ENCODE assay signal across 8 cellular contexts in the genomic region with DNA sequence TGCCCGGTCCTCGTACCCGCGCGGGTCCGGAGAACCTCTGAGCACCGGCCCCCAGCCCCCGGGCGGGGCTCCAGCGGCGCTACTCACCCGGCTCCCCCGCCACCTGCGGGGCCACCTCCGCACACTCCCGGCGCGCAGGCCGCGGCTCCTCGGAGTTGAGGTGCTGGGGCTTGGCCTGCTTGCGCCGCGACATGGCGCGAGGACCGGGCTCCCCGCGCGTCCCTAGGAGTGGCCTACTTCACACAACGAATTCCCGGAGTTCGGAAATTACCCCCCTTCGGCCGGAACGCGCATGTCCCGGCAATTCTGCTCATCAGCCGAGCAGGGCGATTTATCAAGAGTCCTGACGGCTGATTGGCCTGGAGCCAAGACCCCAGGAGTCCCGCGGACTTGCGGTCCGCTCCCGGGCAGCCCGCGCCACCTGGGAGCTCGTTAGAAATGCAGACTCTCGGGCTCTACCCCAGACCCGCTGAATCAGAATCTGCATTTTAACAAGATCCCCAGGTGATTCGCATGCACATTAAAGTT.
A peak's percentile ranks its signal among the peaks of the same experiment; 100 is the strongest.
DNase-seq lines count a peak whose midpoint lies in the region; ATAC-seq and TF ChIP-seq lines count a peak whose summit lies in the region.

No MANE protein-coding gene starts in this region.

- peaks cover 0 to 5% (median 0%) of the 10 kb centered on the region in 11 donors for H3K9me3 Mint-ChIP-seq in naive thymus-derived CD4-positive, alpha-beta T cell

- intact Hi-C loops in naive thymus-derived CD4-positive, alpha-beta T cell (cut with micrococcal nuclease), result no loop called here

- CTCF ChIA-PET in naive thymus-derived CD4-positive, alpha-beta T cell (lab: Charles Lee), result no interaction called here

- peak; percentile 2 for DNase-seq in NCI-H748 treated with DMSO at 0.1 percent for 48 hours (lab: John Stamatoyannopoulos, UW)
- no peak for DNase-seq in epithelial cell of proximal tubule (ENCODE audit: low read depth)
- DNase-seq in naive thymus-derived CD4-positive, alpha-beta T cell, result peak in 1 of 9 donors; percentile 21
- DNase-seq in WERI-Rb-1, result no peak
- DNase-seq in NCI-H1092 (lab: John Stamatoyannopoulos, UW), result no peak

- no peak overlapping the region for H3K27ac ChIP-seq in DOHH2 (ENCODE audit: low read depth, low read length)
- no peak overlapping the region for H3K27ac ChIP-seq in naive thymus-derived CD4-positive, alpha-beta T cell (ENCODE audit: low read depth, low read length)
- no peak overlapping the region for H3K27ac ChIP-seq in WERI-Rb-1

- H3K27me3 Mint-ChIP-seq in naive thymus-derived CD4-positive, alpha-beta T cell, result peaks cover 21 to 53% (median 38%) of the 10 kb centered on the region in 5 donors

- H3F3A ChIP-seq in DOHH2 (ENCODE audit: control insufficient read depth, insufficient read depth), result no peaks in the 10 kb centered on the region

- no peaks in the 10 kb centered on the region for H4K20me1 ChIP-seq in DOHH2 (ENCODE audit: control insufficient read depth, insufficient read depth, low read depth, low read length)

- peaks cover 18% of the 10 kb centered on the region for H3K4me1 ChIP-seq in DOHH2 (ENCODE audit: control insufficient read depth, low read length)
- H3K4me1 ChIP-seq in naive thymus-derived CD4-positive, alpha-beta T cell (ENCODE audit: control insufficient read depth in 2 of 2, insufficient read depth in 2 of 2, low read length in 2 of 2), result peaks cover 14 to 27% of the 10 kb centered on the region in 2 donors

- H3K36me3 ChIP-seq in DOHH2 (ENCODE audit: control insufficient read depth, low read length), result no peaks in the 10 kb centered on the region
- H3K36me3 ChIP-seq in naive thymus-derived CD4-positive, alpha-beta T cell (ENCODE audit: control insufficient read depth in 2 of 3, insufficient read depth in 3 of 3, low read length in 3 of 3), result no peaks in the 10 kb centered on the region
- H3K36me3 ChIP-seq in WERI-Rb-1, result no peaks in the 10 kb centered on the region

- POLR2A ChIA-PET in naive thymus-derived CD4-positive, alpha-beta T cell (lab: Charles Lee), result no interaction called here

- H3K27ac Mint-ChIP-seq in naive thymus-derived CD4-positive, alpha-beta T cell, result no peak overlapping the region

- TF ChIP-seq CTCF in DOHH2 (IDR thresholded peaks at IDR 0.05; ENCODE audit: low read depth, low read length, poor library complexity, severe bottlenecking) (no peak), epithelial cell of proximal tubule (conservative IDR thresholded peaks at IDR 0.05; ENCODE audit: low read depth, low read length) (no peak), WERI-Rb-1 (IDR thresholded peaks at IDR 0.05; ENCODE audit: low read depth, low read length) (no peak)

- H3K27me3 ChIP-seq in DOHH2 (ENCODE audit: control insufficient read depth, low read length) (peaks cover 15% of the 10 kb centered on the region), WERI-Rb-1 (ENCODE audit: insufficient read depth, low read depth, severe bottlenecking) (no peaks in the 10 kb centered on the region)
- peaks cover 0 to 12% of the 10 kb centered on the region in 2 donors for H3K27me3 ChIP-seq in naive thymus-derived CD4-positive, alpha-beta T cell (ENCODE audit: control insufficient read depth in 2 of 2, insufficient read depth in 2 of 2, low read length in 2 of 2)

- ATAC-seq in naive thymus-derived CD4-positive, alpha-beta T cell, result peak; percentile 26
- ATAC-seq in HG03108 (IDR thresholded peaks at IDR 0.05; ENCODE audit: unreplicated experiment) (no peak), GM21447 (IDR thresholded peaks at IDR 0.05; ENCODE audit: unreplicated experiment) (no peak)

- peaks cover 6 to 27% (median 24%) of the 10 kb centered on the region in 7 donors for H3K4me1 Mint-ChIP-seq in naive thymus-derived CD4-positive, alpha-beta T cell

- H3K4me2 ChIP-seq in DOHH2 (ENCODE audit: low read length), result peak overlapping the region; percentile 69

- H3K4me3 ChIP-seq in DOHH2 (ENCODE audit: low read length) (no peak overlapping the region), epithelial cell of proximal tubule (ENCODE audit: low read depth, low read length) (peak overlapping the region; percentile 66), WERI-Rb-1 (ENCODE audit: low read depth, low read length) (no peak overlapping the region)
- H3K4me3 ChIP-seq in naive thymus-derived CD4-positive, alpha-beta T cell (ENCODE audit: low read length), result peak overlapping the region; percentile 37

- no peaks in the 10 kb centered on the region for H3K9me3 ChIP-seq in DOHH2 (ENCODE audit: control insufficient read depth, insufficient read depth, low read length)
- H3K9me3 ChIP-seq in naive thymus-derived CD4-positive, alpha-beta T cell (ENCODE audit: control insufficient read depth in 2 of 3, low read length in 3 of 3), result no peaks in the 10 kb centered on the region
- H3K9me3 ChIP-seq in WERI-Rb-1 (ENCODE audit: severe bottlenecking), result no peaks in the 10 kb centered on the region

- peaks cover 0 to 17% (median 12%) of the 10 kb centered on the region in 5 donors for H3K36me3 Mint-ChIP-seq in naive thymus-derived CD4-positive, alpha-beta T cell

- H3K4me3 Mint-ChIP-seq in naive thymus-derived CD4-positive, alpha-beta T cell, result peak overlapping the region in 5 of 10 donors; percentile 60 to 94 (median 75)

- H3K9me2 ChIP-seq in DOHH2 (replicated peaks; ENCODE audit: control insufficient read depth, low read length), result no peaks in the 10 kb centered on the region

- no peaks in the 10 kb centered on the region for H3K79me2 ChIP-seq in DOHH2 (ENCODE audit: control insufficient read depth, low read length)

Comparison
In these comparisons a context has a peak if more than half of its experiments do, and no peak if none do; other contexts are left out.
1. H3K4me3 ChIP-seq: peak in epithelial cell of proximal tubule (single experiment) and naive thymus-derived CD4-positive, alpha-beta T cell (single experiment); none in DOHH2 (single experiment) and WERI-Rb-1 (single experiment).